In the genomic region with DNA sequence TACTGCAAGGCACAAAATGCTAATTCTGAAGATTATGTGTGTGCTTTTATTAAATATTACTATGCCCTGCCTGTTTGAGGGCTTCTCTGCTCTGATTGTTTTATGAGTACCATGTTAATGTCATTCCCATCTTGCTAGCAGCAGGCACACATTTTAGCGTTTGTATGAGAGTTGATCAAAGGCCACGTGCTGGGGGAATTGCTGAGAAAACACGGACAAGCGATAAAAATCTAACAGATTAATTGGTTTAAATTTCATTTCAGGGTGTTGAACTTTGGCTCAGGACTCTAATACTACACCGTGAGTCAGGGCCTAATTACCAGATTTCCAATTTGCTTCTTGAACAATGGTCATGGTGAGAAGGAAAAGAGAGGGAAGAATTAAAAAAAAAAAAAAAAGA, we compare ENCODE assay signal across 21 cellular contexts.
"Had no signal": no experiment of that assay in that cellular context is flagged by ENCODE, and none has a peak within 500 bp of the region (broad histone marks: within the 10 kb centered on the region; RNA-seq: fewer than 3 reads in every experiment).

No MANE protein-coding gene starts in this region.

- H3K27ac Mint-ChIP-seq: activated B cell treated with CpG ODN at 0.5 μM for 24 hours; activated CD8-positive, alpha-beta T cell treated with anti-CD3 and anti-CD28 coated beads, Interleukin-2, amount 10 ng/mL, durations not matched to agents 7 days and 5 days; activated naive CD8-positive, alpha-beta T cell; activated T-cell treated with anti-CD3 and anti-CD28 coated beads, Interleukin-2, amount 50 U/mL, for 72 hours; stimulated activated naive CD8-positive, alpha-beta T cell treated with anti-CD3 and anti-CD28 coated beads, Interleukin-15, amount 100 ng/mL, for 72 hours had no signal

- H3K27ac ChIP-seq: colonic mucosa, foreskin keratinocyte, sigmoid colon, upper lobe of left lung had no signal

- H3K9me3 Mint-ChIP-seq: activated B cell treated with CpG ODN at 0.5 μM for 24 hours; activated T-cell treated with anti-CD3 and anti-CD28 coated beads, Interleukin-2, amount 50 U/mL, for 72 hours; stimulated activated naive CD8-positive, alpha-beta T cell treated with anti-CD3 and anti-CD28 coated beads, Interleukin-15, amount 100 ng/mL, for 72 hours had no signal

- H3K4me1 Mint-ChIP-seq: stimulated activated naive CD8-positive, alpha-beta T cell treated with anti-CD3 and anti-CD28 coated beads, Interleukin-15, amount 100 ng/mL, for 72 hours had no signal

- H3K36me3 ChIP-seq: colonic mucosa, ovary, sigmoid colon, upper lobe of left lung had no signal

- H3K4me3 Mint-ChIP-seq: activated B cell treated with CpG ODN at 0.5 μM for 24 hours; activated CD8-positive, alpha-beta T cell treated with anti-CD3 and anti-CD28 coated beads, Interleukin-2, amount 10 ng/mL, durations not matched to agents 7 days and 5 days; activated naive CD8-positive, alpha-beta T cell; activated T-cell treated with anti-CD3 and anti-CD28 coated beads, Interleukin-2, amount 50 U/mL, for 72 hours; stimulated activated naive CD8-positive, alpha-beta T cell treated with anti-CD3 and anti-CD28 coated beads, Interleukin-15, amount 100 ng/mL, for 72 hours had no signal

- H3K4me3 ChIP-seq: body of pancreas, colonic mucosa, lung, ovary, sigmoid colon, testis, upper lobe of left lung had no signal

- ATAC-seq: activated CD8-positive, alpha-beta T cell treated with anti-CD3 and anti-CD28 coated beads, Interleukin-2, amount 10 ng/mL, durations not matched to agents 7 days and 5 days; activated T-cell treated with anti-CD3 and anti-CD28 coated beads, Interleukin-2, amount 50 U/mL, for 72 hours; body of pancreas; foreskin keratinocyte; stimulated activated naive CD8-positive, alpha-beta T cell treated with anti-CD3 and anti-CD28 coated beads, Interleukin-15, amount 100 ng/mL, for 72 hours had no signal

- H3K9me3 ChIP-seq: body of pancreas, colonic mucosa, ovary, sigmoid colon, testis, upper lobe of left lung had no signal

- H3K4me1 ChIP-seq: colonic mucosa, foreskin keratinocyte, upper lobe of left lung had no signal

- H3K36me3 Mint-ChIP-seq: activated naive CD8-positive, alpha-beta T cell had no signal

- H3K27me3 Mint-ChIP-seq: activated B cell treated with CpG ODN at 0.5 μM for 24 hours had no signal

- DNase-seq: activated B cell treated with CpG ODN at 0.5 μM for 24 hours; activated CD4-positive, alpha-beta T cell treated with anti-CD3 and anti-CD28 coated beads for 48 hours; activated CD8-positive, alpha-beta memory T cell treated with anti-CD3 and anti-CD28 coated beads, Interleukin-2, amount 50 U/mL, for 4 hours; activated CD8-positive, alpha-beta T cell treated with anti-CD3 and anti-CD28 coated beads, Interleukin-2, amount 10 ng/mL, durations not matched to agents 7 days and 5 days; activated gamma-delta T cell; activated T-cell treated with anti-CD3 and anti-CD28 coated beads, Interleukin-2, amount 50 U/mL, for 72 hours; amygdala; body of pancreas; central memory CD4-positive, alpha-beta T cell; colonic mucosa; foreskin keratinocyte; head of caudate nucleus; midbrain; ovary; sigmoid colon; stimulated activated CD4-positive, alpha-beta T cell treated with anti-CD3 and anti-CD28 coated beads, Interleukin-1b, Interleukin-23, amount 100 ng/mL, for 48 hours; stimulated activated naive CD8-positive, alpha-beta T cell treated with anti-CD3 and anti-CD28 coated beads, Interleukin-15, amount 100 ng/mL, for 72 hours; testis; upper lobe of left lung had no signal

- H3K27me3 ChIP-seq: body of pancreas, colonic mucosa, foreskin keratinocyte, ovary, sigmoid colon, testis, upper lobe of left lung had no signal
